Comparison of ENCODE assay signal across 9 cellular contexts in the genomic region with DNA sequence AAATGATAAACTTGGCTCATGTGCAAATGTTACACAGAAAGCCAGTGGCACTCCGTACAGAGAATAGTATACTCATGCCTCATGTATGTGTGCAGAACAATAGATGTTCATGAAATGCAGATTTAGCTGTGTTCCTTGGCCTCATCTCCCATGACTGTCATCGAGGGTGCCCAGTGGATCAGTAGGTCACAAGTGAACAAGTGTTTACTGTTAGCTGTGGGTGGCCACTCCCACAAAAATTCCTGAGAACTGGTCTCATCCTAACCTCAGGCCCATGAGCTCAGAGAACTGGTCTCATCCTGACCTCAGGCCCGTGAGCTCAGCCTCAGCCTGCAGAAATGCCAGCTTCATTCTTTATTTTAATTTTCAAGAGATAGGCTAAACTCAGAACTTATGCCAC.
DNase-seq lines count a peak whose midpoint lies in the region; FAIRE-seq and TF ChIP-seq lines count a peak whose summit lies in the region.
"Had no signal": no experiment of that assay in that cellular context is flagged by ENCODE, and none has a peak within 500 bp of the region (broad histone marks: within the 10 kb centered on the region; RNA-seq: fewer than 3 reads in every experiment).

No MANE protein-coding gene starts in this region.

- H3K27me3 ChIP-seq in kidney epithelial cell (ENCODE audit: control insufficient read depth, insufficient read depth, low read length), result no peaks in the 10 kb centered on the region
- no peaks in the 10 kb centered on the region for H3K27me3 ChIP-seq in tibial artery
- no peaks in the 10 kb centered on the region for H3K27me3 ChIP-seq in A673 (replicated peaks; ENCODE audit: insufficient read depth, low read depth, low read length, poor library complexity)

- CTCF ChIA-PET in A673 (lab: Charles Lee), result interaction anchor here (0.6 to 1.6 kb wide), 4 partner anchors 15 to 1256 kb away, joined by 3 to 8 read pairs (median 6); no protein-coding TSS in a partner anchor

- H3K27ac ChIP-seq in tibial artery, result no peak overlapping the region
- H3K27ac ChIP-seq in A673 (ENCODE audit: low read depth, low read length, poor library complexity, severe bottlenecking), result no peak overlapping the region

- POLR2A ChIA-PET in A673 (lab: Charles Lee; ENCODE audit: low non-redundant PET), result no interaction called here

- intact Hi-C loops in tibial artery (cut with DNase I; ENCODE audit: low total_unique reads) (no loop called here), A673 (cut with micrococcal nuclease; ENCODE audit: unreplicated experiment) (loop anchor here (10.0 kb wide), 4 partner anchors 664 to 1374 kb away; partner anchors contain the start of gene STT3B)

- peak; percentile 82 for DNase-seq in HS-27A (ENCODE audit: low read depth)
- peak; percentile 86 for DNase-seq in astrocyte of the spinal cord (ENCODE audit: low read depth, low spot score)
- peak; percentile 86 for DNase-seq in kidney epithelial cell (ENCODE audit: low read depth)
- peak; percentile 38 to 72 for DNase-seq in tibial artery
- no peak for DNase-seq in NCI-H69 (lab: John Stamatoyannopoulos, UW)
- DNase-seq in A673 (ENCODE audit: low spot score), result no peak
- DNase-seq in GM19239 (ENCODE audit: insufficient read length, low spot score), result no peak
- DNase-seq: NCI-H1092 treated with DMSO at 0.1 percent for 48 hours had no signal

- H3K9me3 ChIP-seq in tibial artery, result no peaks in the 10 kb centered on the region
- H3K9me3 ChIP-seq in A673 (ENCODE audit: low read depth, low read length, poor library complexity, severe bottlenecking), result no peaks in the 10 kb centered on the region

- H3K4me1 ChIP-seq in tibial artery (no peaks in the 10 kb centered on the region), A673 (ENCODE audit: insufficient read depth, low read length, poor library complexity, severe bottlenecking) (peaks cover 28% of the 10 kb centered on the region)

- in situ Hi-C loops in astrocyte of the spinal cord (cut with HindIII; ENCODE audit: low sequenced_read_pairs), result no loop called here

- TF ChIP-seq CTCF in astrocyte of the spinal cord (IDR thresholded peaks at IDR 0.05; ENCODE audit: low read depth, low read length), result no peak
- no peak for TF ChIP-seq CTCF in kidney epithelial cell (IDR thresholded peaks at IDR 0.05; ENCODE audit: insufficient read depth, low read length, poor library complexity, severe bottlenecking)
- no peak for TF ChIP-seq CTCF in tibial artery (IDR thresholded peaks at IDR 0.05)
- no peak for TF ChIP-seq CTCF in A673 (conservative IDR thresholded peaks at IDR 0.05; ENCODE audit: low read depth, low read length)

- no TSS peak for BruUV-seq in A673 (replicated peaks; lab: Mats Ljungman, UMichigan)

- no peak overlapping the region for H3K4me3 ChIP-seq in astrocyte of the spinal cord (ENCODE audit: low read depth, low read length)
- no peak overlapping the region for H3K4me3 ChIP-seq in kidney epithelial cell (ENCODE audit: low read depth, low read length)
- no peak overlapping the region for H3K4me3 ChIP-seq in tibial artery
- no peak overlapping the region for H3K4me3 ChIP-seq in A673 (ENCODE audit: low read depth, low read length, poor library complexity, severe bottlenecking)
- H3K4me3 ChIP-seq: GM12878 had no signal

- H3K36me3 ChIP-seq in kidney epithelial cell (ENCODE audit: control insufficient read depth, insufficient read depth, low read length), result no peaks in the 10 kb centered on the region
- H3K36me3 ChIP-seq in tibial artery, result no peaks in the 10 kb centered on the region
- H3K36me3 ChIP-seq in A673 (ENCODE audit: insufficient read depth, low read length, poor library complexity, severe bottlenecking), result no peaks in the 10 kb centered on the region

- FAIRE-seq in GM19239 (lab: Jason Lieb, UNC), result no peak
- FAIRE-seq: GM12878 had no signal

Comparison
In these comparisons a context has a peak if more than half of its experiments do, and no peak if none do; other contexts are left out.
1. DNase-seq: peak in HS-27A (single experiment), astrocyte of the spinal cord (single experiment), kidney epithelial cell (single experiment) and tibial artery (2 of 2); none in NCI-H69 (single experiment), A673 (single experiment) and GM19239 (single experiment).